In genomic region chr6:105804000-105804399, GRCh38 we compare ENCODE assay signal across 18 cellular contexts.
"Had no signal": no experiment of that assay in that cellular context is flagged by ENCODE, and none has a peak within 500 bp of the region (broad histone marks: within the 10 kb centered on the region; RNA-seq: fewer than 3 reads in every experiment).

No MANE protein-coding gene starts in this region.

- H3K27ac Mint-ChIP-seq: activated CD4-positive, alpha-beta T cell treated with anti-CD3 and anti-CD28 coated beads, Interleukin-2, amount 10 ng/mL, durations not matched to agents 24 days and 14 days; activated CD8-positive, alpha-beta T cell treated with anti-CD3 and anti-CD28 coated beads, Interleukin-2, amount 10 ng/mL, durations not matched to agents 7 days and 5 days; activated naive CD4-positive, alpha-beta T cell treated with anti-CD3 and anti-CD28 coated beads, Interleukin-2, amount 50 U/mL, for 24 hours; nephron progenitor cell had no signal

- H3K9me3 ChIP-seq: adrenal gland, esophagus muscularis mucosa, thyroid gland had no signal

- H3K27me3 Mint-ChIP-seq: activated CD4-positive, alpha-beta T cell treated with anti-CD3 and anti-CD28 coated beads, Interleukin-2, amount 10 ng/mL, durations not matched to agents 24 days and 14 days; activated naive CD4-positive, alpha-beta T cell treated with anti-CD3 and anti-CD28 coated beads, Interleukin-2, amount 50 U/mL, for 24 hours had no signal

- H3K36me3 ChIP-seq: adrenal gland, esophagus muscularis mucosa, thyroid gland had no signal

- H3K36me3 Mint-ChIP-seq: activated naive CD4-positive, alpha-beta T cell treated with anti-CD3 and anti-CD28 coated beads, Interleukin-2, amount 50 U/mL, for 24 hours had no signal

- H3K9me3 Mint-ChIP-seq: activated naive CD4-positive, alpha-beta T cell treated with anti-CD3 and anti-CD28 coated beads, Interleukin-2, amount 50 U/mL, for 24 hours; activated T-cell treated with anti-CD3 and anti-CD28 coated beads, Interleukin-2, amount 50 U/mL, for 4 hours had no signal

- H3K27ac ChIP-seq: adrenal gland, thyroid gland had no signal

- H3K4me3 ChIP-seq: adrenal gland, esophagus muscularis mucosa, thyroid gland had no signal

- H3K4me3 Mint-ChIP-seq: activated CD4-positive, alpha-beta T cell treated with anti-CD3 and anti-CD28 coated beads, Interleukin-2, amount 10 ng/mL, durations not matched to agents 24 days and 14 days; activated CD8-positive, alpha-beta T cell treated with anti-CD3 and anti-CD28 coated beads, Interleukin-2, amount 10 ng/mL, durations not matched to agents 7 days and 5 days; activated naive CD4-positive, alpha-beta T cell treated with anti-CD3 and anti-CD28 coated beads, Interleukin-2, amount 50 U/mL, for 24 hours; activated T-cell treated with anti-CD3 and anti-CD28 coated beads, Interleukin-2, amount 50 U/mL, for 4 hours; nephron progenitor cell had no signal

- DNase-seq: activated CD4-positive, alpha-beta T cell treated with anti-CD3 and anti-CD28 coated beads, Interleukin-2, amount 10 ng/mL, durations not matched to agents 24 days and 14 days; activated CD8-positive, alpha-beta T cell treated with anti-CD3 and anti-CD28 coated beads, Interleukin-2, amount 10 ng/mL, durations not matched to agents 7 days and 5 days; activated effector memory CD4-positive, alpha-beta T cell treated with Interleukin-2 at 50 U/mL for 16 hours; activated T-cell treated with anti-CD3 and anti-CD28 coated beads, Interleukin-2, amount 50 U/mL, for 4 hours; adrenal gland; effector CD4-positive, alpha-beta T cell; hippocampal formation; nephron progenitor cell; nucleus accumbens; posterior cingulate gyrus; stimulated activated CD4-positive, alpha-beta T cell treated with anti-CD3 and anti-CD28 coated beads, Interleukin-12 subunit alpha, Interleukin-12 subunit beta, amount 100 ng/mL, for 4 hours; stimulated activated CD4-positive, alpha-beta T cell treated with anti-CD3 and anti-CD28 coated beads, Interleukin-1b, Interleukin-23, amount 100 ng/mL, for 48 hours; stimulated activated CD8-positive, alpha-beta memory T cell treated with anti-CD3 and anti-CD28 coated beads, Interleukin-4, amount 100 ng/mL, for 48 hours; stimulated activated naive CD4-positive, alpha-beta T cell; T1000; thyroid gland had no signal

- H3K27me3 ChIP-seq: adrenal gland, esophagus muscularis mucosa, thyroid gland had no signal
